17 cellular contexts compared by ENCODE assay signal in the genomic region with DNA sequence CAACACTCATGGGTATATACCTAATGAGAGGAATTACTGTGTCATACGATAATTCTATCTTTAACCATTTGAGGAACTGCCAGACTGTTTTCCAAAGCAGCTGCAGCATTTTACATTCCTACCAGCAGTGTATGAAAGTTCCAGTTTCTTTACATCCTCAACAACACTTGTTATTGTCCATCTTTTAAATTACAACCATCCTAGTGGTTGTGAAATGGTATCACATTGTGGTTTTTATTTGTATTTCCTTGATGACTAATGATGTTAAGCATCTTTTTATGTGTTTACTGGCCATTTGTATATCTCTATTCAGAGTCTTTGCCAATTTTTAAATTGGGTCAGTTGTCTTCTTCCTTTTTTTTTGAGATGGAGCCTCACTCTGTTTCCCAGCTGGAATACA. TPM values are rescaled to one million over a fixed set of nuclear protein-coding genes. Genes with fewer than 3 reads are reported as not detected.
DNase-seq lines count a peak whose midpoint lies in the region; ATAC-seq, FAIRE-seq and TF ChIP-seq lines count a peak whose summit lies in the region.
"Had no signal": no experiment of that assay in that cellular context is flagged by ENCODE, and none has a peak within 500 bp of the region (broad histone marks: within the 10 kb centered on the region; RNA-seq: fewer than 3 reads in every experiment).

No MANE protein-coding gene starts in this region.

- no peak overlapping the region for H3K4me3 Mint-ChIP-seq in H9
- H3K4me3 Mint-ChIP-seq in activated CD4-positive, alpha-beta T cell treated with anti-CD3 and anti-CD28 coated beads, Interleukin-2, amount 10 ng/mL, durations not matched to agents 24 days and 14 days: no peak overlapping the region
- H3K4me3 Mint-ChIP-seq: GM23338 had no signal

- no peak overlapping the region for H2BK5ac ChIP-seq in H9 (ENCODE audit: insufficient read length, low read length)

- no peak overlapping the region for H3K4ac ChIP-seq in H9 (ENCODE audit: low read depth, low read length)

- H3K14ac ChIP-seq in H9 (ENCODE audit: insufficient read depth, low read length): no peak overlapping the region

- CTCF ChIA-PET in A549 (lab: Yijun Ruan, JAX): interaction anchor here (0.7 kb wide), 1 partner anchor 173 kb away, joined by 3 read pairs; no protein-coding TSS in a partner anchor

- no peak overlapping the region for H2BK120ac ChIP-seq in H9 (ENCODE audit: low read depth, low read length, poor library complexity, severe bottlenecking)

- no peak overlapping the region for H3K4me3 ChIP-seq in A549
- H3K4me3 ChIP-seq in WI38 (ENCODE audit: low read depth, low read length): no peak overlapping the region
- H3K4me3 ChIP-seq in suprapubic skin: no peak overlapping the region
- H3K4me3 ChIP-seq: body of pancreas, GM23338, stomach had no signal

- intact Hi-C loops in activated CD4-positive, alpha-beta T cell treated with anti-CD3 and anti-CD28 coated beads, Interleukin-2, amount 10 ng/mL, durations not matched to agents 24 days and 14 days (cut with micrococcal nuclease): no loop called here
- intact Hi-C loops in posterior cingulate gyrus (cut with DNase I): no loop called here

- FAIRE-seq in A549 (lab: Jason Lieb, UNC): no peak
- FAIRE-seq: RCC 7860 had no signal

- H3K27ac Mint-ChIP-seq in H9: no peak overlapping the region
- H3K27ac Mint-ChIP-seq in activated CD4-positive, alpha-beta T cell treated with anti-CD3 and anti-CD28 coated beads, Interleukin-2, amount 10 ng/mL, durations not matched to agents 24 days and 14 days: no peak overlapping the region
- H3K27ac Mint-ChIP-seq: GM23338 had no signal

- H3K4me1 ChIP-seq in A549 (peaks cover 14% of the 10 kb centered on the region; the same call in 2 of the 3 replicates), H9 (ENCODE audit: insufficient read depth, low read length) (no peaks in the 10 kb centered on the region), suprapubic skin (peaks cover 14% of the 10 kb centered on the region)

- H3K9me3 Mint-ChIP-seq in H9: no peaks in the 10 kb centered on the region
- peaks cover 16% of the 10 kb centered on the region for H3K9me3 Mint-ChIP-seq in activated CD4-positive, alpha-beta T cell treated with anti-CD3 and anti-CD28 coated beads, Interleukin-2, amount 10 ng/mL, durations not matched to agents 24 days and 14 days
- H3K9me3 Mint-ChIP-seq: GM23338 had no signal

- no peaks in the 10 kb centered on the region for H3K9me3 ChIP-seq in A549
- H3K9me3 ChIP-seq in H9 (ENCODE audit: control insufficient read depth, low read depth, low read length): no peaks in the 10 kb centered on the region
- H3K9me3 ChIP-seq in suprapubic skin: no peaks in the 10 kb centered on the region
- H3K9me3 ChIP-seq: body of pancreas, stomach had no signal

- peaks cover 7 to 10% of the 10 kb centered on the region in 2 experiments for H3K4me1 Mint-ChIP-seq in H9
- H3K4me1 Mint-ChIP-seq in activated CD4-positive, alpha-beta T cell treated with anti-CD3 and anti-CD28 coated beads, Interleukin-2, amount 10 ng/mL, durations not matched to agents 24 days and 14 days: peaks cover 25% of the 10 kb centered on the region

- POLR2A ChIA-PET in A549 (lab: Yijun Ruan, JAX): no interaction called here

- H3K27ac ChIP-seq in A549: no peak overlapping the region
- no peak overlapping the region for H3K27ac ChIP-seq in H9 (ENCODE audit: insufficient read length, low read depth, low read length)
- H3K27ac ChIP-seq in suprapubic skin: no peak overlapping the region
- H3K27ac ChIP-seq: body of pancreas had no signal

- H4K8ac ChIP-seq in H9 (replicated peaks; ENCODE audit: insufficient read length, low read depth, low read length): no peak overlapping the region

- WGBS in A549 (ENCODE audit: missing lambda C conversion rate): 56% methylated on average over 1 of the region's 1 CpG
- no CpG with 5 or more reads among the region's 1 CpG for WGBS in H9 (ENCODE audit: extremely low coverage, insufficient read length, low lambda C conversion rate)
- 47% methylated on average over 1 of the region's 1 CpG for WGBS in suprapubic skin

- no peak overlapping the region for H2BK20ac ChIP-seq in H9 (ENCODE audit: low read depth, low read length, poor library complexity, severe bottlenecking)

- TF ChIP-seq EP300 in A549 (IDR thresholded peaks at IDR 0.05) (no peak), suprapubic skin (IDR thresholded peaks at IDR 0.05) (no peak)

- no peaks in the 10 kb centered on the region for H3K36me3 Mint-ChIP-seq in H9 (ENCODE audit: insufficient read depth in 1 of 3, low read depth in 3 of 3)
- H3K36me3 Mint-ChIP-seq in activated CD4-positive, alpha-beta T cell treated with anti-CD3 and anti-CD28 coated beads, Interleukin-2, amount 10 ng/mL, durations not matched to agents 24 days and 14 days (ENCODE audit: low read depth): peaks cover 5% of the 10 kb centered on the region

- H3K36me3 ChIP-seq in suprapubic skin: no peaks in the 10 kb centered on the region
- H3K36me3 ChIP-seq: stomach had no signal

- H4K91ac ChIP-seq in H9 (ENCODE audit: insufficient read length, low read depth, low read length): no peak overlapping the region

- TF ChIP-seq CTCF in A549 (IDR thresholded peaks at IDR 0.05) (no peak), H9 (conservative IDR thresholded peaks at IDR 0.05) (peak; percentile 17; the same call in 1 of the 3 replicates), WI38 (IDR thresholded peaks at IDR 0.05; ENCODE audit: low read depth, low read length) (peak; percentile 28; the same call in 1 of the 2 replicates), suprapubic skin (IDR thresholded peaks at IDR 0.05) (no peak)

- no peaks in the 10 kb centered on the region for H3K79me1 ChIP-seq in H9 (ENCODE audit: insufficient read depth, low read depth, low read length, poor library complexity, severe bottlenecking)

- peak overlapping the region; percentile 29; the same call in 2 of the 3 replicates for H3K4me2 ChIP-seq in A549
- H3K4me2 ChIP-seq in H9 (ENCODE audit: insufficient read depth, insufficient read length, low read length): no peak overlapping the region
- H3K4me2 ChIP-seq: GM23338 had no signal

- no peak overlapping the region for H3K9ac ChIP-seq in H9 (ENCODE audit: extremely low read depth, insufficient read length, low read length)

- no peak overlapping the region for H3K56ac ChIP-seq in H9 (ENCODE audit: insufficient read length, low read depth, low read length)

- no peak for TF ChIP-seq POLR2A in A549 (IDR thresholded peaks at IDR 0.05; ENCODE audit: low read length)
- TF ChIP-seq POLR2A in suprapubic skin (IDR thresholded peaks at IDR 0.05): no peak

- no peak overlapping the region for H3T11ph ChIP-seq in H9 (ENCODE audit: low read length)

- H3K79me2 ChIP-seq in H9 (ENCODE audit: insufficient read depth, low read length): no peaks in the 10 kb centered on the region

- H2AK5ac ChIP-seq in H9 (ENCODE audit: insufficient read length, low read length): no peak overlapping the region

- peaks cover 4% of the 10 kb centered on the region for H3K23me2 ChIP-seq in H9 (ENCODE audit: insufficient read length, low read depth, low read length, poor library complexity, severe bottlenecking)

- no peak overlapping the region for H3K23ac ChIP-seq in H9 (ENCODE audit: insufficient read length, low read depth, low read length)

- no peak overlapping the region for H3K18ac ChIP-seq in H9 (ENCODE audit: insufficient read length, low read depth, low read length)

- no peak for TF ChIP-seq RAD21 in A549 (conservative IDR thresholded peaks at IDR 0.05 in 1 of 2, IDR thresholded peaks at IDR 0.05 in 1 of 2)

- H3K27me3 ChIP-seq in H9 (ENCODE audit: insufficient read depth, low read length) (no peaks in the 10 kb centered on the region), suprapubic skin (no peaks in the 10 kb centered on the region)
- H3K27me3 ChIP-seq: body of pancreas, stomach had no signal

- ATAC-seq in A549: no peak
- ATAC-seq: body of pancreas, esophagus mucosa, GM23338 had no signal

- H4K5ac ChIP-seq in H9 (ENCODE audit: insufficient read length, low read depth, low read length): no peak overlapping the region

- no peak overlapping the region for H2BK12ac ChIP-seq in H9 (ENCODE audit: insufficient read length, low read depth, low read length)

- H2AFZ ChIP-seq in H9 (ENCODE audit: low read length): no peak overlapping the region
- H2AFZ ChIP-seq: GM23338 had no signal

- DNase-seq in A549 (ENCODE audit: low read depth in 1 of 2, low spot score in 1 of 2) (peak in 1 of 2 experiments; percentile 50), H9 (no peak), iris pigment epithelial cell (ENCODE audit: low read depth) (peak; percentile 54), suprapubic skin (ENCODE audit: low spot score in 2 of 2) (no peak), GM19240 (ENCODE audit: insufficient read length, low spot score) (no peak), posterior cingulate gyrus (no peak)
- no peak for DNase-seq in activated CD4-positive, alpha-beta T cell treated with anti-CD3 and anti-CD28 coated beads, Interleukin-2, amount 10 ng/mL, durations not matched to agents 24 days and 14 days
- DNase-seq: activated T-cell treated with anti-CD3 and anti-CD28 coated beads, Interleukin-2, amount 50 U/mL, for 48 hours; body of pancreas; KBM-7; occipital lobe; stomach had no signal

- H2BK15ac ChIP-seq in H9 (ENCODE audit: low read depth, low read length): no peak overlapping the region

- no peaks in the 10 kb centered on the region for H3K27me3 Mint-ChIP-seq in H9 (ENCODE audit: low read depth)
- H3K27me3 Mint-ChIP-seq in activated CD4-positive, alpha-beta T cell treated with anti-CD3 and anti-CD28 coated beads, Interleukin-2, amount 10 ng/mL, durations not matched to agents 24 days and 14 days: peaks cover 8% of the 10 kb centered on the region

- H4K20me1 ChIP-seq in H9 (ENCODE audit: control insufficient read depth, insufficient read depth, insufficient read length): no peaks in the 10 kb centered on the region

RNA-seq across cellular contexts. Expression of a gene that starts 4.0 kb away (rescaled TPM):
- polyA plus RNA-seq in A549 (2011; rRNA removed) (11.3 and 14.0 TPM in 2 replicates), A549 (2017; fragmentation: RNase III; extraction: RNeasy Plus Mini Kit Qiagen cat#74134 plus additional on column Dnase treatment) (14.0 to 17.1 TPM (median 15.9 TPM) in 3 replicates)
- 4.3 and 4.4 TPM in 2 replicates for polyA plus RNA-seq in A549 (2012; cell fraction: cytosol; rRNA removed)
- polyA plus RNA-seq in A549 (2012; cell fraction: nucleus; rRNA removed): 1.8 and 2.1 TPM in 2 replicates
- 3.9 and 7.9 TPM in 2 replicates for polyA minus RNA-seq in A549 (2011; rRNA and poly(A)+ RNA removed)
- total RNA-seq in H9 (2021) (18.8 and 23.3 TPM in 2 replicates), suprapubic skin (1 to 10 TPM; 1.7 to 9.1 (median 3.2) TPM)
- total RNA-seq in activated CD4-positive, alpha-beta T cell treated with anti-CD3 and anti-CD28 coated beads, Interleukin-2, amount 10 ng/mL, durations not matched to agents 24 days and 14 days: 17.8 and 17.9 TPM in 2 replicates

RNA-seq across cellular contexts. Expression of a gene that starts 15.9 kb away (rescaled TPM):
- polyA plus RNA-seq in A549 (2011; rRNA removed) (0.25 and 0.95 TPM in 2 replicates), A549 (2017; fragmentation: RNase III; extraction: RNeasy Plus Mini Kit Qiagen cat#74134 plus additional on column Dnase treatment) (0.10 to 0.11 TPM in 2 of 3 replicates, not detected in the other)
- polyA plus RNA-seq in A549 (2012; cell fraction: cytosol; rRNA removed): 0.10 and 0.12 TPM in 2 replicates
- polyA plus RNA-seq in A549 (2012; cell fraction: nucleus; rRNA removed): 0.06 and 0.22 TPM in 2 replicates
- 0.50 TPM in 1 of 2 replicates, not detected in the other for polyA minus RNA-seq in A549 (2011; rRNA and poly(A)+ RNA removed)
- total RNA-seq in H9 (2021) (0.35 and 0.39 TPM in 2 replicates), suprapubic skin (1 to 10 TPM in 1 of 4 donors, under 1 TPM in 2, not detected in 1; 0.49 to 1.1 (median 0.76) TPM)
- total RNA-seq in activated CD4-positive, alpha-beta T cell treated with anti-CD3 and anti-CD28 coated beads, Interleukin-2, amount 10 ng/mL, durations not matched to agents 24 days and 14 days: 9.4 and 10.2 TPM in 2 replicates
- total RNA-seq: body of pancreas, occipital lobe, stomach had no signal

RNA-seq across cellular contexts. Expression of a gene that starts 47.6 kb away (rescaled TPM):
- polyA plus RNA-seq in A549 (2011; rRNA removed) (not detected in 2 replicates), A549 (2017; fragmentation: RNase III; extraction: RNeasy Plus Mini Kit Qiagen cat#74134 plus additional on column Dnase treatment) (not detected in 3 replicates)
- polyA plus RNA-seq in A549 (2012; cell fraction: cytosol; rRNA removed): not detected in 2 replicates
- polyA plus RNA-seq in A549 (2012; cell fraction: nucleus; rRNA removed): 0.01 TPM in 1 of 2 replicates, not detected in the other
- not detected in 2 replicates for polyA minus RNA-seq in A549 (2011; rRNA and poly(A)+ RNA removed)
- total RNA-seq in H9 (2021) (not detected in 2 replicates), suprapubic skin (1 to 10 TPM in 1 of 4 donors, not detected in 3; 4.2 TPM)
- total RNA-seq in activated CD4-positive, alpha-beta T cell treated with anti-CD3 and anti-CD28 coated beads, Interleukin-2, amount 10 ng/mL, durations not matched to agents 24 days and 14 days: 0.24 TPM in 1 of 2 replicates, not detected in the other
- total RNA-seq: body of pancreas, esophagus mucosa, GM23338, kidney epithelial cell, occipital lobe, stomach had no signal
- polyA plus RNA-seq: GM23338, stomach had no signal

Comparison
In these comparisons a context has a peak if more than half of its experiments do, and no peak if none do; other contexts are left out.
1. CTCF ChIP-seq: peak in H9 (single experiment) and WI38 (single experiment); none in A549 (single experiment) and suprapubic skin (0 of 2).